Comparison of ENCODE assay signal across 20 cellular contexts in the genomic region with DNA sequence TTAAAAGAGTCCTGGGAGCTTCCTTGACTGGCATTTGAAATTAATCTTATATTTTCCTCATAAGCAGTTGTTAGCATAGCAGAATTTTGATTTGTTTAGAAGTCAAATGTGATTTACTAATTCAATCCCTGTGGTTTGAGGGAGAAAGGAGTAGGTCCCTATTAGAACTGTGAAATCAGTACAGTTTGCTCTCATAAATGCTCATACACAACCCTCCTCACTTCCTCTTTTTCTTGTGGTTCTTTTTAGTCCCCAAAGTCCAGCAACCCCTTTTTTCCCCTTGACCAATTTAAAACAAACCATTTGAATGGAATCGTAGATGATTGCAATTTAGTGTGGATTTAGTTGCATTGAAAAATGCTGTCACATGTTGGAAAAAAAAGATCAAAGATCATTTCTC. TPM values are rescaled to one million over a fixed set of nuclear protein-coding genes. Genes with fewer than 3 reads are reported as not detected.
DNase-seq lines count a peak whose midpoint lies in the region; ATAC-seq and TF ChIP-seq lines count a peak whose summit lies in the region.
"Had no signal": no experiment of that assay in that cellular context is flagged by ENCODE, and none has a peak within 500 bp of the region (broad histone marks: within the 10 kb centered on the region; RNA-seq: fewer than 3 reads in every experiment).

No MANE protein-coding gene starts in this region.

- no peak overlapping the region for H3K4me3 Mint-ChIP-seq in T-helper 1 cell treated with Interleukin-12 subunit alpha and Interleukin-12 subunit beta and Interleukin-4 antibody, amounts not matched to agents 30 μg/mL and 1 μg/mL, for 36 hours
- H3K4me3 Mint-ChIP-seq: activated naive CD8-positive, alpha-beta T cell treated with anti-CD3 and anti-CD28 coated beads, Interleukin-2, amount 10 ng/mL, durations not matched to agents 7 days and 5 days; CD8-positive, alpha-beta T cell had no signal

- H3K4me3 ChIP-seq in OCI-LY7 (ENCODE audit: low read depth, low read length, poor library complexity, severe bottlenecking) = no peak overlapping the region
- H3K4me3 ChIP-seq: spleen, suprapubic skin had no signal

- H3K4me1 ChIP-seq in OCI-LY7 (ENCODE audit: insufficient read depth, low read length, poor library complexity, severe bottlenecking) = no peaks in the 10 kb centered on the region
- H3K4me1 ChIP-seq: parathyroid adenoma, suprapubic skin had no signal

- intact Hi-C loops in head of caudate nucleus (cut with DNase I) (no loop called here), OCI-LY7 (cut with micrococcal nuclease; ENCODE audit: unreplicated experiment) (no loop called here)

- no peaks in the 10 kb centered on the region for H4K20me1 ChIP-seq in OCI-LY7 (ENCODE audit: insufficient read depth, low read length)

- no peaks in the 10 kb centered on the region for H3K36me3 ChIP-seq in OCI-LY7 (ENCODE audit: insufficient read depth, low read length)
- H3K36me3 ChIP-seq: suprapubic skin had no signal

- no peak for TF ChIP-seq CTCF in OCI-LY7 (conservative IDR thresholded peaks at IDR 0.05; ENCODE audit: low read length)

- peaks cover 21% of the 10 kb centered on the region for H3K9me3 Mint-ChIP-seq in T-helper 1 cell treated with Interleukin-12 subunit alpha and Interleukin-12 subunit beta and Interleukin-4 antibody, amounts not matched to agents 30 μg/mL and 1 μg/mL, for 36 hours

- H3K36me3 Mint-ChIP-seq in T-helper 1 cell treated with Interleukin-12 subunit alpha and Interleukin-12 subunit beta and Interleukin-4 antibody, amounts not matched to agents 30 μg/mL and 1 μg/mL, for 36 hours (ENCODE audit: low read depth) = peaks cover 83% of the 10 kb centered on the region

- no peaks in the 10 kb centered on the region for H3K79me2 ChIP-seq in OCI-LY7 (ENCODE audit: insufficient read depth, low read depth, low read length)
- H3K79me2 ChIP-seq: parathyroid adenoma had no signal

- CTCF ChIA-PET in OCI-LY7 (lab: Charles Lee; ENCODE audit: unreplicated experiment) = no interaction called here

- H3K9me3 ChIP-seq in OCI-LY7 (ENCODE audit: low read length) = no peaks in the 10 kb centered on the region

- POLR2A ChIA-PET in OCI-LY7 (lab: Charles Lee) = no interaction called here

- no peak for DNase-seq in T-helper 1 cell
- no peak for DNase-seq in NCI-H1694 (lab: John Stamatoyannopoulos, UW)
- DNase-seq in hypothalamus (lab: John Stamatoyannopoulos, UW) = no peak
- no peak for DNase-seq in head of caudate nucleus
- DNase-seq in OCI-LY7 (ENCODE audit: low spot score) = no peak
- DNase-seq: 8988T; activated CD4-positive, CD25-positive, alpha-beta regulatory T cell; activated naive CD8-positive, alpha-beta T cell treated with anti-CD3 and anti-CD28 coated beads, Interleukin-2, amount 10 ng/mL, durations not matched to agents 7 days and 5 days; CD8-positive, alpha-beta T cell; central memory CD4-positive, alpha-beta T cell; HCEC 1CT; NCI-H1092; NCI-H2227 treated with DMSO at 0.1 percent for 48 hours; PC-3; spleen had no signal

- BruUV-seq in OCI-LY7 (replicated peaks; lab: Mats Ljungman, UMichigan) = no TSS peak

- peak overlapping the region; percentile 17 for H3K27ac Mint-ChIP-seq in T-helper 1 cell treated with Interleukin-12 subunit alpha and Interleukin-12 subunit beta and Interleukin-4 antibody, amounts not matched to agents 30 μg/mL and 1 μg/mL, for 36 hours
- H3K27ac Mint-ChIP-seq: activated naive CD8-positive, alpha-beta T cell treated with anti-CD3 and anti-CD28 coated beads, Interleukin-2, amount 10 ng/mL, durations not matched to agents 7 days and 5 days; CD8-positive, alpha-beta T cell had no signal

- no peaks in the 10 kb centered on the region for H3K9me2 ChIP-seq in OCI-LY7 (ENCODE audit: insufficient read depth, low read length)

- H3K27ac ChIP-seq in OCI-LY7 (ENCODE audit: low read depth, low read length, poor library complexity, severe bottlenecking) = no peak overlapping the region
- H3K27ac ChIP-seq: parathyroid adenoma, spleen, suprapubic skin had no signal

- H2AFZ ChIP-seq in OCI-LY7 (ENCODE audit: low read length) = no peak overlapping the region
- H2AFZ ChIP-seq: parathyroid adenoma had no signal

- no peak overlapping the region for H3K4me2 ChIP-seq in OCI-LY7 (ENCODE audit: low read length)

- ATAC-seq in HG02610 (IDR thresholded peaks at IDR 0.05; ENCODE audit: unreplicated experiment) = peak; percentile 53
- ATAC-seq in HG03439 (IDR thresholded peaks at IDR 0.05; ENCODE audit: unreplicated experiment) = peak; percentile 79
- ATAC-seq: CD8-positive, alpha-beta T cell; PC-3 had no signal

- H3K4me1 Mint-ChIP-seq in T-helper 1 cell treated with Interleukin-12 subunit alpha and Interleukin-12 subunit beta and Interleukin-4 antibody, amounts not matched to agents 30 μg/mL and 1 μg/mL, for 36 hours (ENCODE audit: low read depth) = peaks cover 35% of the 10 kb centered on the region

- H3K27me3 Mint-ChIP-seq in T-helper 1 cell treated with Interleukin-12 subunit alpha and Interleukin-12 subunit beta and Interleukin-4 antibody, amounts not matched to agents 30 μg/mL and 1 μg/mL, for 36 hours (ENCODE audit: low read depth) = no peaks in the 10 kb centered on the region
- H3K27me3 Mint-ChIP-seq: activated naive CD8-positive, alpha-beta T cell treated with anti-CD3 and anti-CD28 coated beads, Interleukin-2, amount 10 ng/mL, durations not matched to agents 7 days and 5 days had no signal

RNA-seq across cellular contexts. Expression of a gene that starts 9.2 kb away (rescaled TPM):
- not detected in 2 replicates for total RNA-seq in OCI-LY7 (2014; rRNA removed; shearing (Covaris generic))
- total RNA-seq in OCI-LY7 (2022) = not detected in 2 replicates

RNA-seq across cellular contexts. Expression of a gene that starts 20.2 kb away (rescaled TPM):
- total RNA-seq in OCI-LY7 (2014; rRNA removed; shearing (Covaris generic)) = not detected in 2 replicates
- total RNA-seq in OCI-LY7 (2022) = not detected in 2 replicates
